22 cellular contexts compared by ENCODE assay signal in genomic region chr17:69254187-69254586, GRCh38.
"Had no signal": no experiment of that assay in that cellular context is flagged by ENCODE, and none has a peak within 500 bp of the region (broad histone marks: within the 10 kb centered on the region; RNA-seq: fewer than 3 reads in every experiment).

No MANE protein-coding gene starts in this region.

- DNase-seq: activated CD4-positive, alpha-beta T cell treated with anti-CD3 and anti-CD28 coated beads for 1 hour; activated CD4-positive, alpha-beta T cell treated with anti-CD3 and anti-CD28 coated beads, Interleukin-2, amount 50 U/mL, for 1 hour; activated CD8-positive, alpha-beta T cell treated with anti-CD3 and anti-CD28 coated beads, Interleukin-2, amount 10 ng/mL, durations not matched to agents 7 days and 5 days; activated gamma-delta T cell treated with Interleukin-2 at 50 U/mL for 16 hours; aorta; brain microvascular endothelial cell; heart right ventricle; kidney; lower lobe of right lung; natural killer cell; retina; stimulated activated CD4-positive, alpha-beta T cell treated with anti-CD3 and anti-CD28 coated beads, Interleukin-4, amount 100 ng/mL, for 24 hours; stimulated activated naive CD4-positive, alpha-beta T cell treated with Interleukin-2 at 50 U/mL for 16 hours; T-cell; upper lobe of right lung had no signal

- ATAC-seq: activated CD8-positive, alpha-beta T cell treated with anti-CD3 and anti-CD28 coated beads, Interleukin-2, amount 10 ng/mL, durations not matched to agents 7 days and 5 days; heart right ventricle; left lobe of liver; lower lobe of right lung; natural killer cell; T-cell; upper lobe of right lung had no signal

- H3K27me3 Mint-ChIP-seq: activated naive CD4-positive, alpha-beta T cell treated with anti-CD3 and anti-CD28 coated beads, Interleukin-2, amount 50 U/mL, for 24 hours; central memory CD8-positive, alpha-beta T cell; T-cell had no signal

- H3K4me3 Mint-ChIP-seq: activated CD8-positive, alpha-beta T cell treated with anti-CD3 and anti-CD28 coated beads, Interleukin-2, amount 10 ng/mL, durations not matched to agents 7 days and 5 days; activated naive CD4-positive, alpha-beta T cell treated with anti-CD3 and anti-CD28 coated beads, Interleukin-2, amount 50 U/mL, for 24 hours; central memory CD8-positive, alpha-beta T cell; natural killer cell; T-cell; T-helper 2 cell treated with Interferon-gamma antibody and Interleukin-4, amounts not matched to agents 5 μg/mL and 100 μg/mL, for 36 hours had no signal

- H3K27me3 ChIP-seq: brain microvascular endothelial cell, esophagus muscularis mucosa, heart right ventricle, upper lobe of right lung had no signal

- H3K4me1 ChIP-seq: esophagus muscularis mucosa, heart right ventricle, lower lobe of right lung, upper lobe of right lung had no signal

- H3K4me3 ChIP-seq: coronary artery, esophagus muscularis mucosa, heart right ventricle, lower lobe of right lung, upper lobe of right lung had no signal

- H3K9me3 ChIP-seq: esophagus muscularis mucosa, heart right ventricle, lower lobe of right lung, upper lobe of right lung had no signal

- H3K4me1 Mint-ChIP-seq: activated naive CD4-positive, alpha-beta T cell treated with anti-CD3 and anti-CD28 coated beads, Interleukin-2, amount 50 U/mL, for 24 hours; central memory CD8-positive, alpha-beta T cell; natural killer cell; T-cell had no signal

- H3K9me3 Mint-ChIP-seq: activated naive CD4-positive, alpha-beta T cell treated with anti-CD3 and anti-CD28 coated beads, Interleukin-2, amount 50 U/mL, for 24 hours; central memory CD8-positive, alpha-beta T cell; natural killer cell; T-cell; T-helper 2 cell treated with Interferon-gamma antibody and Interleukin-4, amounts not matched to agents 5 μg/mL and 100 μg/mL, for 36 hours had no signal

- H3K27ac ChIP-seq: brain microvascular endothelial cell, coronary artery, esophagus muscularis mucosa, heart right ventricle, lower lobe of right lung, upper lobe of right lung, VCaP had no signal

- H3K27ac Mint-ChIP-seq: activated CD8-positive, alpha-beta T cell treated with anti-CD3 and anti-CD28 coated beads, Interleukin-2, amount 10 ng/mL, durations not matched to agents 7 days and 5 days; activated naive CD4-positive, alpha-beta T cell treated with anti-CD3 and anti-CD28 coated beads, Interleukin-2, amount 50 U/mL, for 24 hours; natural killer cell; T-cell; T-helper 2 cell treated with Interferon-gamma antibody and Interleukin-4, amounts not matched to agents 5 μg/mL and 100 μg/mL, for 36 hours had no signal

- H3K36me3 ChIP-seq: brain microvascular endothelial cell had no signal
